In genomic region chr5:150131978-150132694, GRCh38 we compare ENCODE assay signal across 18 cellular contexts. TPM values are rescaled to one million over a fixed set of nuclear protein-coding genes. Genes with fewer than 3 reads are reported as not detected.
A peak's percentile ranks its signal among the peaks of the same experiment; 100 is the strongest.
DNase-seq lines count a peak whose midpoint lies in the region; ATAC-seq and TF ChIP-seq lines count a peak whose summit lies in the region.
"Had no signal": no experiment of that assay in that cellular context is flagged by ENCODE, and none has a peak within 500 bp of the region (broad histone marks: within the 10 kb centered on the region; RNA-seq: fewer than 3 reads in every experiment).

No MANE protein-coding gene starts in this region.

- no peak for TF ChIP-seq CTCF in lower lobe of right lung (IDR thresholded peaks at IDR 0.05)
- TF ChIP-seq CTCF in type B pancreatic cell (conservative IDR thresholded peaks at IDR 0.05), result no peak

- no peaks in the 10 kb centered on the region for H3K9me3 Mint-ChIP-seq in type B pancreatic cell
- H3K9me3 Mint-ChIP-seq in activated CD4-positive, alpha-beta T cell treated with anti-CD3 and anti-CD28 coated beads, Interleukin-2, amount 10 ng/mL, durations not matched to agents 24 days and 14 days, result no peaks in the 10 kb centered on the region
- no peaks in the 10 kb centered on the region for H3K9me3 Mint-ChIP-seq in activated naive CD8-positive, alpha-beta T cell treated with anti-CD3 and anti-CD28 coated beads, Interleukin-2, amount 50 U/mL, for 24 hours
- H3K9me3 Mint-ChIP-seq: activated naive CD8-positive, alpha-beta T cell treated with anti-CD3 and anti-CD28 coated beads for 36 hours; H9; memory B cell had no signal

- H3K36me3 ChIP-seq in lower lobe of right lung, result peaks cover 38% of the 10 kb centered on the region

- peak overlapping the region; percentile 70 for H3K27ac Mint-ChIP-seq in type B pancreatic cell
- no peak overlapping the region for H3K27ac Mint-ChIP-seq in activated CD4-positive, alpha-beta T cell treated with anti-CD3 and anti-CD28 coated beads, Interleukin-2, amount 10 ng/mL, durations not matched to agents 24 days and 14 days
- no peak overlapping the region for H3K27ac Mint-ChIP-seq in activated naive CD8-positive, alpha-beta T cell treated with anti-CD3 and anti-CD28 coated beads, Interleukin-2, amount 50 U/mL, for 24 hours
- H3K27ac Mint-ChIP-seq: activated naive CD8-positive, alpha-beta T cell treated with anti-CD3 and anti-CD28 coated beads for 36 hours; H9; memory B cell had no signal

- no peaks in the 10 kb centered on the region for H3K9me3 ChIP-seq in lower lobe of right lung
- H3K9me3 ChIP-seq: psoas muscle had no signal

- H3K36me3 Mint-ChIP-seq in type B pancreatic cell, result peaks cover 3% of the 10 kb centered on the region
- H3K36me3 Mint-ChIP-seq in activated CD4-positive, alpha-beta T cell treated with anti-CD3 and anti-CD28 coated beads, Interleukin-2, amount 10 ng/mL, durations not matched to agents 24 days and 14 days (ENCODE audit: low read depth), result no peaks in the 10 kb centered on the region
- H3K36me3 Mint-ChIP-seq in activated naive CD8-positive, alpha-beta T cell treated with anti-CD3 and anti-CD28 coated beads, Interleukin-2, amount 50 U/mL, for 24 hours (ENCODE audit: low read depth), result no peaks in the 10 kb centered on the region
- H3K36me3 Mint-ChIP-seq: activated naive CD8-positive, alpha-beta T cell treated with anti-CD3 and anti-CD28 coated beads for 36 hours; memory B cell had no signal

- H3K4me3 ChIP-seq in lower lobe of right lung, result no peak overlapping the region
- H3K4me3 ChIP-seq: GM12878, psoas muscle had no signal

- peaks cover 31% of the 10 kb centered on the region for H3K4me1 ChIP-seq in lower lobe of right lung
- H3K4me1 ChIP-seq: psoas muscle had no signal

- H3K27me3 ChIP-seq in lower lobe of right lung (ENCODE audit: low read depth), result no peaks in the 10 kb centered on the region

- H3K27ac ChIP-seq in cingulate gyrus (ENCODE audit: low read depth, low read length) (peak overlapping the region; percentile 29), lower lobe of right lung (peak overlapping the region; percentile 41)
- H3K27ac ChIP-seq: 22Rv1, psoas muscle had no signal

- intact Hi-C loops in lower lobe of right lung (cut with DNase I), result no loop called here
- intact Hi-C loops in activated CD4-positive, alpha-beta T cell treated with anti-CD3 and anti-CD28 coated beads, Interleukin-2, amount 10 ng/mL, durations not matched to agents 24 days and 14 days (cut with micrococcal nuclease), result no loop called here

- peaks cover 34% of the 10 kb centered on the region for H3K4me1 Mint-ChIP-seq in type B pancreatic cell (ENCODE audit: unreplicated experiment)
- peaks cover 2% of the 10 kb centered on the region for H3K4me1 Mint-ChIP-seq in activated CD4-positive, alpha-beta T cell treated with anti-CD3 and anti-CD28 coated beads, Interleukin-2, amount 10 ng/mL, durations not matched to agents 24 days and 14 days
- H3K4me1 Mint-ChIP-seq in activated naive CD8-positive, alpha-beta T cell treated with anti-CD3 and anti-CD28 coated beads, Interleukin-2, amount 50 U/mL, for 24 hours, result no peaks in the 10 kb centered on the region
- H3K4me1 Mint-ChIP-seq: activated naive CD8-positive, alpha-beta T cell treated with anti-CD3 and anti-CD28 coated beads for 36 hours had no signal

- H3K27me3 Mint-ChIP-seq in type B pancreatic cell, result peaks cover 16% of the 10 kb centered on the region
- H3K27me3 Mint-ChIP-seq in activated CD4-positive, alpha-beta T cell treated with anti-CD3 and anti-CD28 coated beads, Interleukin-2, amount 10 ng/mL, durations not matched to agents 24 days and 14 days, result no peaks in the 10 kb centered on the region
- no peaks in the 10 kb centered on the region for H3K27me3 Mint-ChIP-seq in activated naive CD8-positive, alpha-beta T cell treated with anti-CD3 and anti-CD28 coated beads, Interleukin-2, amount 50 U/mL, for 24 hours
- H3K27me3 Mint-ChIP-seq: activated naive CD8-positive, alpha-beta T cell treated with anti-CD3 and anti-CD28 coated beads for 36 hours had no signal

- peak; percentile 68 for DNase-seq in SIG-M5 treated with dmso at 0.1 percent for 504 hours (lab: John Stamatoyannopoulos, UW; ENCODE audit: unreplicated experiment)
- no peak for DNase-seq in SIG-M5 (lab: John Stamatoyannopoulos, UW)
- DNase-seq in lower lobe of right lung, result no peak
- DNase-seq in type B pancreatic cell (ENCODE audit: extremely low spot score, unreplicated experiment), result no peak
- DNase-seq in LoVo (ENCODE audit: low spot score), result no peak
- no peak for DNase-seq in activated CD4-positive, alpha-beta T cell treated with anti-CD3 and anti-CD28 coated beads, Interleukin-2, amount 10 ng/mL, durations not matched to agents 24 days and 14 days
- DNase-seq in activated naive CD8-positive, alpha-beta T cell treated with anti-CD3 and anti-CD28 coated beads, Interleukin-2, amount 50 U/mL, for 24 hours, result no peak
- DNase-seq: activated naive CD8-positive, alpha-beta T cell treated with anti-CD3 and anti-CD28 coated beads for 36 hours; DMS 273 treated with DMSO at 0.1 percent for 48 hours; H9; psoas muscle; stimulated activated CD4-positive, alpha-beta T cell treated with anti-CD3 and anti-CD28 coated beads, Interleukin-4, amount 100 ng/mL, for 1 hour had no signal

- no peak for ATAC-seq in lower lobe of right lung
- ATAC-seq in activated naive CD8-positive, alpha-beta T cell treated with anti-CD3 and anti-CD28 coated beads, Interleukin-2, amount 50 U/mL, for 24 hours, result no peak
- ATAC-seq: GM12878 had no signal

- H3K4me3 Mint-ChIP-seq in type B pancreatic cell, result no peak overlapping the region
- no peak overlapping the region for H3K4me3 Mint-ChIP-seq in activated CD4-positive, alpha-beta T cell treated with anti-CD3 and anti-CD28 coated beads, Interleukin-2, amount 10 ng/mL, durations not matched to agents 24 days and 14 days
- no peak overlapping the region for H3K4me3 Mint-ChIP-seq in activated naive CD8-positive, alpha-beta T cell treated with anti-CD3 and anti-CD28 coated beads, Interleukin-2, amount 50 U/mL, for 24 hours
- H3K4me3 Mint-ChIP-seq: activated naive CD8-positive, alpha-beta T cell treated with anti-CD3 and anti-CD28 coated beads for 36 hours; H9; memory B cell had no signal

RNA-seq across cellular contexts. Expression of gene PDGFRB, which starts 23.5 kb away (rescaled TPM):
- 89.3 TPM for total RNA-seq in lower lobe of right lung
- 3.3 and 74.8 TPM in 2 replicates for total RNA-seq in type B pancreatic cell (ENCODE audit: low replicate concordance)
- 0.62 and 1.5 TPM in 2 replicates for total RNA-seq in activated CD4-positive, alpha-beta T cell treated with anti-CD3 and anti-CD28 coated beads, Interleukin-2, amount 10 ng/mL, durations not matched to agents 24 days and 14 days

RNA-seq across cellular contexts. Expression of gene CDX1, which starts 34.4 kb away (rescaled TPM):
- total RNA-seq in lower lobe of right lung (not detected), type B pancreatic cell (ENCODE audit: low replicate concordance) (5.0 and 13.4 TPM in 2 replicates)
- total RNA-seq in activated CD4-positive, alpha-beta T cell treated with anti-CD3 and anti-CD28 coated beads, Interleukin-2, amount 10 ng/mL, durations not matched to agents 24 days and 14 days, result not detected in 2 replicates
- total RNA-seq: activated CD8-positive, alpha-beta memory T cell treated with anti-CD3 and anti-CD28 coated beads for 36 hours; activated naive CD8-positive, alpha-beta T cell treated with anti-CD3 and anti-CD28 coated beads for 36 hours; GM12878; psoas muscle; T-helper 1 cell treated with Interleukin-12 subunit alpha and Interleukin-12 subunit beta and Interleukin-4 antibody, amounts not matched to agents 30 ng/mL and 1 ng/mL, for 36 hours had no signal

RNA-seq across cellular contexts. Expression of gene CSF1R, which starts 45.8 kb away (rescaled TPM):
- total RNA-seq in lower lobe of right lung (78.2 TPM), type B pancreatic cell (ENCODE audit: low replicate concordance) (1.6 and 4.0 TPM in 2 replicates)
- 0.14 TPM in 1 of 2 replicates, not detected in the other for total RNA-seq in activated CD4-positive, alpha-beta T cell treated with anti-CD3 and anti-CD28 coated beads, Interleukin-2, amount 10 ng/mL, durations not matched to agents 24 days and 14 days
- total RNA-seq: activated CD8-positive, alpha-beta memory T cell treated with anti-CD3 and anti-CD28 coated beads for 36 hours; activated naive CD8-positive, alpha-beta T cell treated with anti-CD3 and anti-CD28 coated beads for 36 hours had no signal

RNA-seq across cellular contexts. Expression of gene SLC6A7, which starts 57.7 kb away (rescaled TPM):
- total RNA-seq in lower lobe of right lung, result not detected
- 0.10 and 0.38 TPM in 2 replicates for total RNA-seq in type B pancreatic cell (ENCODE audit: low replicate concordance)
- total RNA-seq in activated CD4-positive, alpha-beta T cell treated with anti-CD3 and anti-CD28 coated beads, Interleukin-2, amount 10 ng/mL, durations not matched to agents 24 days and 14 days, result not detected in 2 replicates
- total RNA-seq: activated CD8-positive, alpha-beta memory T cell treated with anti-CD3 and anti-CD28 coated beads for 36 hours; activated naive CD8-positive, alpha-beta T cell treated with anti-CD3 and anti-CD28 coated beads for 36 hours; H9; psoas muscle; T-helper 1 cell treated with Interleukin-12 subunit alpha and Interleukin-12 subunit beta and Interleukin-4 antibody, amounts not matched to agents 30 ng/mL and 1 ng/mL, for 36 hours had no signal

Comparison
In these comparisons a context has a peak if more than half of its experiments do, and no peak if none do; other contexts are left out.
1. RNA of gene CSF1R, which starts 45.8 kb away (total RNA-seq): 78.2 TPM in lower lobe of right lung (single experiment); 1.6 to 4.0 TPM in type B pancreatic cell and 0.14 TPM in activated CD4-positive, alpha-beta T cell treated with anti-CD3 and anti-CD28 coated beads, Interleukin-2, amount 10 ng/mL, durations not matched to agents 24 days and 14 days; every median in the first group is over 10 times any median in the second.